In the genomic region with DNA sequence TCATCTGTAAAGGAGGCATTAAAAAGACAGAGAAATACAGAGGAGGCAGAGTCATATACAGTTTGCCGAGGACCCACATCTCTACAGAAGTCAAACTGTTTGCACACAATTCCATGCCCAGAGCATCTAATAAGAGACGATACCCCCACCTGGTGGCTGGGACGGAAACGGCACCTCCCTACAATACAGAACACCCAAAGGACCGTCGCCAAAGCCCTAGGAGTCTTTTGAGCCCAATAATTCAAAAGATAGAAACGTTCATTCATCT, we compare ENCODE assay signal across 8 cellular contexts. TPM values are rescaled to one million over a fixed set of nuclear protein-coding genes. Genes with fewer than 3 reads are reported as not detected.
DNase-seq lines count a peak whose midpoint lies in the region; ATAC-seq, FAIRE-seq and TF ChIP-seq lines count a peak whose summit lies in the region.

No MANE protein-coding gene starts in this region.

- peak overlapping the region in 1 of 2 donors; percentile 77 for H3K9ac ChIP-seq in kidney (ENCODE audit: low read length in 2 of 2)

- peak; percentile 66 for TF ChIP-seq CTCF in activated B cell treated with CpG ODN at 0.5 μM for 24 hours (IDR thresholded peaks at IDR 0.05)
- peak; percentile 93 for TF ChIP-seq CTCF in cardiac fibroblast (IDR thresholded peaks at IDR 0.05; ENCODE audit: low read depth, low read length)
- peak; percentile 91 for TF ChIP-seq CTCF in kidney (IDR thresholded peaks at IDR 0.05; ENCODE audit: borderline replicate concordance, extremely low read depth, insufficient read depth)

- no peaks in the 10 kb centered on the region for H3K9me3 ChIP-seq in kidney (ENCODE audit: control insufficient read depth in 1 of 2, low read length in 2 of 2)

- H3K36me3 ChIP-seq in kidney (ENCODE audit: control insufficient read depth in 1 of 2, insufficient read depth in 2 of 2, low read length in 2 of 2), result peaks cover 6 to 21% of the 10 kb centered on the region in 2 donors

- DNase-seq in ACHN (peak; percentile 88), NCI-H2227 treated with DMSO at 0.1 percent for 48 hours (lab: John Stamatoyannopoulos, UW) (peak; percentile 100), activated B cell treated with CpG ODN at 0.5 μM for 24 hours (peak; percentile 76), cardiac fibroblast (ENCODE audit: low read depth in 2 of 2) (peak; percentile 96), kidney (peak; percentile 95)
- peak; percentile 82 for DNase-seq in stimulated activated CD4-positive, alpha-beta T cell treated with anti-CD3 and anti-CD28 coated beads, Interleukin-15, amount 100 ng/mL, for 1 hour (ENCODE audit: low read depth in 1 of 2, low spot score in 1 of 2)

- peaks cover 58% of the 10 kb centered on the region for H3K4me1 Mint-ChIP-seq in activated B cell treated with CpG ODN at 0.5 μM for 24 hours

- POLR2A ChIA-PET in activated B cell treated with CpG ODN at 0.5 μM for 24 hours (lab: Charles Lee), result interaction anchor here (0.6 to 15.0 kb wide), 16 partner anchors 9 to 764 kb away, joined by 3 to 285 read pairs (median 6); a partner anchor contains a TSS

- H3K9me3 Mint-ChIP-seq in activated B cell treated with CpG ODN at 0.5 μM for 24 hours, result no peaks in the 10 kb centered on the region

- CTCF ChIA-PET in activated B cell treated with CpG ODN at 0.5 μM for 24 hours (lab: Charles Lee), result interaction anchor here (0.7 to 2.3 kb wide), 11 partner anchors 9 to 289 kb away, joined by 3 to 168 read pairs (median 5); a partner anchor contains a TSS

- H3K4me3 Mint-ChIP-seq in activated B cell treated with CpG ODN at 0.5 μM for 24 hours, result peak overlapping the region; percentile 89

- no peak for FAIRE-seq in kidney (lab: Jason Lieb, UNC)

- peak; percentile 28 for ATAC-seq in GM18907 (IDR thresholded peaks at IDR 0.05; ENCODE audit: unreplicated experiment)
- ATAC-seq in HG03175 (IDR thresholded peaks at IDR 0.05; ENCODE audit: unreplicated experiment), result peak; percentile 23
- peak; percentile 41 for ATAC-seq in activated B cell treated with CpG ODN at 0.5 μM for 24 hours (ENCODE audit: low read depth)

- peaks cover 4% of the 10 kb centered on the region for H3K27me3 Mint-ChIP-seq in activated B cell treated with CpG ODN at 0.5 μM for 24 hours

- peak overlapping the region; percentile 8 to 30 for H3K4me3 ChIP-seq in cardiac fibroblast (replicated peaks in 1 of 2; ENCODE audit: low read depth in 2 of 2, low read length in 2 of 2)
- H3K4me3 ChIP-seq in kidney (ENCODE audit: low read length in 2 of 2), result peak overlapping the region; percentile 16 to 99

- H3K4me1 ChIP-seq in kidney (ENCODE audit: control insufficient read depth in 1 of 2, insufficient read depth in 1 of 2, low read depth in 1 of 2, low read length in 2 of 2), result peaks cover 19 to 26% of the 10 kb centered on the region in 2 donors

- H3K27ac ChIP-seq in kidney (ENCODE audit: low read depth in 2 of 2, low read length in 2 of 2), result peak overlapping the region; percentile 95 to 98

- in situ Hi-C loops in ACHN (cut with HindIII; ENCODE audit: low pct_ligation_motif_present, low pct_unique_long_range_greater_than_20kb, low sequenced_read_pairs), result no loop called here

- peak overlapping the region; percentile 98 for H3K27ac Mint-ChIP-seq in activated B cell treated with CpG ODN at 0.5 μM for 24 hours

- peaks cover 50% of the 10 kb centered on the region for H3K36me3 Mint-ChIP-seq in activated B cell treated with CpG ODN at 0.5 μM for 24 hours (ENCODE audit: low read depth)

- intact Hi-C loops in activated B cell treated with CpG ODN at 0.5 μM for 24 hours (cut with micrococcal nuclease), result loop anchor here (1.0 kb wide), 10 partner anchors 14 to 289 kb away; a partner anchor contains a TSS
- intact Hi-C loops in kidney (cut with DNase I), result no loop called here

RNA-seq across cellular contexts. Expression of a gene that starts 0.7 kb away (rescaled TPM):
- total RNA-seq in activated B cell treated with CpG ODN at 0.5 μM for 24 hours (111 and 125 TPM in 2 replicates), kidney (29.7 TPM)
- 8.5 TPM for polyA plus RNA-seq in kidney (ENCODE audit: insufficient read depth, low read depth, low replicate concordance)

RNA-seq across cellular contexts. Expression of a gene that starts 5.1 kb away (rescaled TPM):
- total RNA-seq in activated B cell treated with CpG ODN at 0.5 μM for 24 hours (167 and 206 TPM in 2 replicates), kidney (132 TPM)
- polyA plus RNA-seq in kidney (ENCODE audit: insufficient read depth, low read depth, low replicate concordance), result 87.9 TPM

RNA-seq across cellular contexts. Expression of a gene that starts 20.6 kb away (rescaled TPM):
- total RNA-seq in activated B cell treated with CpG ODN at 0.5 μM for 24 hours, result 38.0 and 39.0 TPM in 2 replicates
- total RNA-seq in kidney, result 50.4 TPM
- 32.4 TPM for polyA plus RNA-seq in kidney (ENCODE audit: insufficient read depth, low read depth, low replicate concordance)

RNA-seq across cellular contexts. Expression of a gene that starts 20.9 kb away (rescaled TPM):
- total RNA-seq in activated B cell treated with CpG ODN at 0.5 μM for 24 hours, result 50.3 and 52.4 TPM in 2 replicates
- total RNA-seq in kidney, result 37.1 TPM
- 54.0 TPM for polyA plus RNA-seq in kidney (ENCODE audit: insufficient read depth, low read depth, low replicate concordance)

RNA-seq across cellular contexts. Expression of a gene that starts 24.0 kb away (rescaled TPM):
- total RNA-seq in activated B cell treated with CpG ODN at 0.5 μM for 24 hours, result 4,002 and 4,656 TPM in 2 replicates
- total RNA-seq in kidney, result 1,461 TPM
- polyA plus RNA-seq in kidney (ENCODE audit: insufficient read depth, low read depth, low replicate concordance), result 1,965 TPM

Comparison
In these comparisons a context has a peak if more than half of its experiments do, and no peak if none do; other contexts are left out.
1. Peak in every context shown above with its lines: DNase-seq, ATAC-seq, H3K4me3 ChIP-seq and H3K27ac ChIP-seq.